21 cellular contexts compared by ENCODE assay signal in genomic region chr13:102940143-102940542, GRCh38.
DNase-seq lines count a peak whose midpoint lies in the region; TF ChIP-seq lines count a peak whose summit lies in the region.
"Had no signal": no experiment of that assay in that cellular context is flagged by ENCODE, and none has a peak within 500 bp of the region (broad histone marks: within the 10 kb centered on the region; RNA-seq: fewer than 3 reads in every experiment).

No MANE protein-coding gene starts in this region.

- no peak overlapping the region for H3K18ac ChIP-seq in neuronal stem cell (ENCODE audit: low read length)

- peak; percentile 26 for DNase-seq in COLO668 (lab: John Stamatoyannopoulos, UW; ENCODE audit: unreplicated experiment)
- no peak for DNase-seq in GM12864 (ENCODE audit: low read depth)
- peak; percentile 45 for DNase-seq in NAMALWA (ENCODE audit: low spot score)
- DNase-seq in epithelial cell of proximal tubule (ENCODE audit: low read depth) = no peak
- DNase-seq in neuronal stem cell (ENCODE audit: low spot score) = no peak
- no peak for DNase-seq in coronary artery (ENCODE audit: low spot score)
- no peak for DNase-seq in AG20443 (ENCODE audit: low spot score)
- DNase-seq: activated CD4-positive, CD25-positive, alpha-beta regulatory T cell treated with anti-CD3 and anti-CD28 coated beads, Interleukin-2, amount 50 U/mL, for 72 hours; Caco-2; effector memory CD4-positive, alpha-beta T cell; left colon; mucosa of descending colon; NCI-H1048; NCI-H1930; NCI-H345; NK-92 treated with Interleukin-12 subunit alpha and Interleukin-12 subunit beta, amount 100 ng/mL, for 24 hours; SK-N-SH; stimulated activated CD4-positive, alpha-beta T cell treated with anti-CD3 and anti-CD28 coated beads, Interleukin-2, amount 100 ng/mL, for 48 hours; stimulated activated naive CD8-positive, alpha-beta T cell treated with anti-CD3 and anti-CD28 coated beads, Interleukin-15, amount 100 ng/mL, for 72 hours; trophoblast cell had no signal

- no peak overlapping the region for H4K8ac ChIP-seq in neuronal stem cell (ENCODE audit: low read depth, low read length)

- H2BK120ac ChIP-seq in neuronal stem cell (ENCODE audit: low read depth, low read length) = no peak overlapping the region

- H2BK5ac ChIP-seq in neuronal stem cell (ENCODE audit: low read length) = no peak overlapping the region

- H3K27ac ChIP-seq in neuronal stem cell (replicated peaks; ENCODE audit: low read length) (no peak overlapping the region), coronary artery (no peak overlapping the region)
- H3K27ac ChIP-seq: RWPE1 had no signal

- no peaks in the 10 kb centered on the region for H3K79me1 ChIP-seq in neuronal stem cell (ENCODE audit: low read depth, low read length)

- H3K23ac ChIP-seq in neuronal stem cell (ENCODE audit: low read depth, low read length, poor library complexity) = no peak overlapping the region

- H3K4me2 ChIP-seq in neuronal stem cell (ENCODE audit: insufficient read depth, low read length, poor library complexity, severe bottlenecking) = no peak overlapping the region
- H3K4me2 ChIP-seq: SK-N-SH had no signal

- H3K36me3 ChIP-seq in neuronal stem cell (replicated peaks in 1 of 2; ENCODE audit: control insufficient read depth in 2 of 2, insufficient read depth in 2 of 2, low read length in 2 of 2) = no peaks in the 10 kb centered on the region

- no peaks in the 10 kb centered on the region for H3K27me3 ChIP-seq in neuronal stem cell (ENCODE audit: control insufficient read depth in 3 of 3, insufficient read depth in 3 of 3, low read depth in 1 of 3, low read length in 3 of 3)

- H3K9me3 ChIP-seq in neuronal stem cell (replicated peaks in 1 of 2; ENCODE audit: control insufficient read depth in 2 of 2, insufficient read depth in 1 of 2, low read depth in 1 of 2, low read length in 2 of 2) = peaks cover 0 to 2% of the 10 kb centered on the region in 2 donors
- H3K9me3 ChIP-seq: SK-N-SH had no signal

- H3K14ac ChIP-seq in neuronal stem cell (ENCODE audit: low read length) = no peak overlapping the region

- H3K4ac ChIP-seq in neuronal stem cell (ENCODE audit: low read length) = no peak overlapping the region

- no peak overlapping the region for H3K4me3 ChIP-seq in GM12864 (ENCODE audit: low read depth, low read length)
- no peak overlapping the region for H3K4me3 ChIP-seq in epithelial cell of proximal tubule (ENCODE audit: low read depth, low read length)
- H3K4me3 ChIP-seq in neuronal stem cell (ENCODE audit: low read length in 2 of 2) = no peak overlapping the region
- no peak overlapping the region for H3K4me3 ChIP-seq in coronary artery
- H3K4me3 ChIP-seq: mucosa of descending colon had no signal

- TF ChIP-seq CTCF in GM12864 (IDR thresholded peaks at IDR 0.05; ENCODE audit: low read depth, low read length, missing control alignments) = peak; percentile 14
- peak; percentile 25 for TF ChIP-seq CTCF in epithelial cell of proximal tubule (conservative IDR thresholded peaks at IDR 0.05; ENCODE audit: low read depth, low read length)
- TF ChIP-seq CTCF in coronary artery (IDR thresholded peaks at IDR 0.05) = no peak

- H2AFZ ChIP-seq in neuronal stem cell (ENCODE audit: low read length) = no peak overlapping the region

- H4K91ac ChIP-seq in neuronal stem cell (ENCODE audit: low read depth, low read length, poor library complexity) = no peak overlapping the region

- no peak overlapping the region for H2BK12ac ChIP-seq in neuronal stem cell (ENCODE audit: low read length)

- WGBS in neuronal stem cell (ENCODE audit: extremely low coverage in 2 of 2, insufficient read length in 2 of 2, insufficient replicate concordance in 1 of 2), 2 donors = no CpG with 5 or more reads among the region's 5 CpGs

- H2AK5ac ChIP-seq in neuronal stem cell (ENCODE audit: low read depth, low read length) = no peak overlapping the region

- no peak overlapping the region for H3K9ac ChIP-seq in neuronal stem cell (ENCODE audit: low read depth, low read length, poor library complexity)
- H3K9ac ChIP-seq: SK-N-SH had no signal

- H3K4me1 ChIP-seq in neuronal stem cell (ENCODE audit: control insufficient read depth in 2 of 2, insufficient read depth in 1 of 2, low read depth in 1 of 2, low read length in 2 of 2) = peaks cover 0 to 2% of the 10 kb centered on the region in 2 donors
- H3K4me1 ChIP-seq: Caco-2 had no signal

- H2BK15ac ChIP-seq in neuronal stem cell (ENCODE audit: low read length) = no peak overlapping the region

Comparison
In these comparisons a context has a peak if more than half of its experiments do, and no peak if none do; other contexts are left out.
1. DNase-seq: peak in COLO668 (single experiment) and NAMALWA (single experiment); none in GM12864 (single experiment), epithelial cell of proximal tubule (single experiment), neuronal stem cell (single experiment), coronary artery (single experiment) and AG20443 (single experiment).